16 cellular contexts compared by ENCODE assay signal in the genomic region with DNA sequence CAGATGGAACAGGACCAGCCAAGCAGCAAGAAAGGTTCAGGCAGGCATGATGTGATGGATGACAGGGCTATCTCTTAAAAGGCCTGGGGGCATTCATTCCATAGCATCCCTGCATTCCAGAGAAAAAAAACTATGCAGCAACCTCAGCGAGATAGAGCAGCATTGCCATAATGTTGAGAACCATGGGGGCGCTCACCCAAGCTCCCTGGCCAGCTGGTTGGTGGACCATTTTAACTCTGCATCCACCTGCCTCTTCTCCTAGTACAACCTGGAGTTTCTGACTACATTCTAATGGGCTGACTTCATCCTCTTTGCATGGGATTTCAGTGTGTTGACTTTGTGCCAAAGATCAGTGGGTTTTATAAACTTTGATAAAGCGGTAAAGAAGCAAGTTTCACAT.
DNase-seq lines count a peak whose midpoint lies in the region; ATAC-seq, FAIRE-seq and TF ChIP-seq lines count a peak whose summit lies in the region.
"Had no signal": no experiment of that assay in that cellular context is flagged by ENCODE, and none has a peak within 500 bp of the region (broad histone marks: within the 10 kb centered on the region; RNA-seq: fewer than 3 reads in every experiment).

No MANE protein-coding gene starts in this region.

- H2BK12ac ChIP-seq in trophoblast cell (ENCODE audit: low read length) = no peak overlapping the region

- no peak overlapping the region for H3K4me2 ChIP-seq in trophoblast cell (ENCODE audit: low read length)
- no peak overlapping the region for H3K4me2 ChIP-seq in OCI-LY7 (ENCODE audit: low read length)

- intact Hi-C loops in vagina (cut with DNase I) = no loop called here
- intact Hi-C loops in OCI-LY7 (cut with micrococcal nuclease; ENCODE audit: unreplicated experiment) = no loop called here

- no peaks in the 10 kb centered on the region for H3K79me2 ChIP-seq in trophoblast cell (ENCODE audit: control insufficient read depth, insufficient read depth, low read length, poor library complexity)
- H3K79me2 ChIP-seq in OCI-LY7 (ENCODE audit: insufficient read depth, low read depth, low read length) = no peaks in the 10 kb centered on the region

- H3K9me3 ChIP-seq in trophoblast cell (ENCODE audit: insufficient read depth, low read depth, low read length) (no peaks in the 10 kb centered on the region), vagina (no peaks in the 10 kb centered on the region), OCI-LY7 (ENCODE audit: low read length) (no peaks in the 10 kb centered on the region)
- H3K9me3 ChIP-seq: HAP-1 had no signal

- FAIRE-seq in RCC 7860 (lab: Jason Lieb, UNC) = no peak

- H4K12ac ChIP-seq in trophoblast cell (ENCODE audit: low read depth, low read length) = no peak overlapping the region

- no peaks in the 10 kb centered on the region for H4K20me1 ChIP-seq in OCI-LY7 (ENCODE audit: insufficient read depth, low read length)

- no peak overlapping the region for H3K4ac ChIP-seq in trophoblast cell (ENCODE audit: low read depth, low read length)

- H3K79me1 ChIP-seq in trophoblast cell (ENCODE audit: low read length) = peaks cover 2% of the 10 kb centered on the region

- DNase-seq in ELR (ENCODE audit: low read depth) (peak; percentile 9), RCC 7860 (ENCODE audit: low spot score) (peak; percentile 14), foreskin keratinocyte (peak in 1 of 2 donors; percentile 47), trophoblast cell (peak; percentile 69 to 82), GM10248 (ENCODE audit: extremely low spot score) (no peak), vagina (ENCODE audit: extremely low spot score in 2 of 2) (no peak), OCI-LY7 (ENCODE audit: low spot score) (no peak)
- DNase-seq: AML-193, Calu3, DND-41, NCI-H146, NCI-H345, NCI-H69, SHP77 treated with DMSO at 0.1 percent for 48 hours had no signal

- no peak overlapping the region for H2BK5ac ChIP-seq in trophoblast cell (ENCODE audit: low read depth, low read length, poor library complexity)

- no peak overlapping the region for H3K18ac ChIP-seq in trophoblast cell (ENCODE audit: low read length)

- H2AFZ ChIP-seq in trophoblast cell (ENCODE audit: insufficient read depth, low read length, poor library complexity) (no peak overlapping the region), OCI-LY7 (ENCODE audit: low read length) (no peak overlapping the region)

- no peak overlapping the region for H2BK120ac ChIP-seq in trophoblast cell (ENCODE audit: insufficient read depth, low read length, poor library complexity)

- peaks cover 4% of the 10 kb centered on the region for H3K4me1 ChIP-seq in foreskin keratinocyte
- H3K4me1 ChIP-seq in trophoblast cell (ENCODE audit: control insufficient read depth in 1 of 2, insufficient read depth in 2 of 2, low read length in 2 of 2) = peaks cover 6 to 12% of the 10 kb centered on the region in 2 experiments
- H3K4me1 ChIP-seq in vagina = no peaks in the 10 kb centered on the region
- no peaks in the 10 kb centered on the region for H3K4me1 ChIP-seq in OCI-LY7 (ENCODE audit: insufficient read depth, low read length, poor library complexity, severe bottlenecking)
- H3K4me1 ChIP-seq: HAP-1 had no signal

- no peak overlapping the region for H4K8ac ChIP-seq in trophoblast cell (ENCODE audit: low read depth, low read length)

- no peaks in the 10 kb centered on the region for H3K9me2 ChIP-seq in OCI-LY7 (ENCODE audit: insufficient read depth, low read length)

- no peaks in the 10 kb centered on the region for H3K27me3 ChIP-seq in foreskin keratinocyte
- H3K27me3 ChIP-seq in trophoblast cell (ENCODE audit: insufficient read depth, low read length) = no peaks in the 10 kb centered on the region
- no peaks in the 10 kb centered on the region for H3K27me3 ChIP-seq in vagina

- H3K36me3 ChIP-seq in trophoblast cell (ENCODE audit: control insufficient read depth in 1 of 2, insufficient read depth in 2 of 2, low read length in 2 of 2) = no peaks in the 10 kb centered on the region
- H3K36me3 ChIP-seq in vagina = no peaks in the 10 kb centered on the region
- H3K36me3 ChIP-seq in OCI-LY7 (ENCODE audit: insufficient read depth, low read length) = no peaks in the 10 kb centered on the region
- H3K36me3 ChIP-seq: HAP-1 had no signal

- TF ChIP-seq CTCF in foreskin keratinocyte (conservative IDR thresholded peaks at IDR 0.05) (no peak), GM10248 (IDR thresholded peaks at IDR 0.05; ENCODE audit: control extremely low read depth, extremely low read depth, low read depth, missing control alignments) (no peak), vagina (IDR thresholded peaks at IDR 0.05) (no peak), OCI-LY7 (conservative IDR thresholded peaks at IDR 0.05; ENCODE audit: low read length) (no peak)

- no TSS peak for BruUV-seq in OCI-LY7 (replicated peaks; lab: Mats Ljungman, UMichigan)

- H3K4me3 ChIP-seq in trophoblast cell (ENCODE audit: low read depth, low read length) = no peak overlapping the region
- no peak overlapping the region for H3K4me3 ChIP-seq in vagina
- H3K4me3 ChIP-seq in OCI-LY7 (ENCODE audit: low read depth, low read length, poor library complexity, severe bottlenecking) = no peak overlapping the region
- H3K4me3 ChIP-seq: HAP-1 had no signal

- no peak for TF ChIP-seq POLR2A in vagina (IDR thresholded peaks at IDR 0.05)

- WGBS in trophoblast cell (ENCODE audit: extremely low coverage, insufficient coverage, insufficient read length) = no CpG with 5 or more reads among the region's 3 CpGs

- H4K91ac ChIP-seq in trophoblast cell (ENCODE audit: low read depth, low read length) = no peak overlapping the region

- no peak overlapping the region for H3K9ac ChIP-seq in trophoblast cell (ENCODE audit: low read length)

- no peak overlapping the region for H3K27ac ChIP-seq in foreskin keratinocyte
- H3K27ac ChIP-seq in trophoblast cell (ENCODE audit: low read depth, low read length) = no peak overlapping the region
- no peak overlapping the region for H3K27ac ChIP-seq in vagina
- no peak overlapping the region for H3K27ac ChIP-seq in OCI-LY7 (ENCODE audit: low read depth, low read length, poor library complexity, severe bottlenecking)

- no peak overlapping the region for H3K14ac ChIP-seq in trophoblast cell (ENCODE audit: low read length)

- POLR2A ChIA-PET in GM10248 (lab: Yijun Ruan, JAX) (no interaction called here), OCI-LY7 (lab: Charles Lee) (no interaction called here)

- no peak overlapping the region for H2AK5ac ChIP-seq in trophoblast cell (ENCODE audit: low read length)

- H3K23ac ChIP-seq in trophoblast cell (ENCODE audit: low read length) = no peak overlapping the region

- CTCF ChIA-PET in GM10248 (lab: Yijun Ruan, JAX) = interaction anchor here (1.1 kb wide), 1 partner anchor 14 kb away, joined by 3 read pairs; no protein-coding TSS in a partner anchor
- CTCF ChIA-PET in OCI-LY7 (lab: Charles Lee; ENCODE audit: unreplicated experiment) = no interaction called here

- peak; percentile 53 for ATAC-seq in foreskin keratinocyte
- ATAC-seq: Panc1 had no signal

Comparison
In these comparisons a context has a peak if more than half of its experiments do, and no peak if none do; other contexts are left out.
1. DNase-seq: peak in ELR (single experiment), RCC 7860 (single experiment) and trophoblast cell (2 of 2); none in GM10248 (single experiment), vagina (0 of 2) and OCI-LY7 (single experiment).